Comparison of ENCODE assay signal across 9 cellular contexts in the genomic region with DNA sequence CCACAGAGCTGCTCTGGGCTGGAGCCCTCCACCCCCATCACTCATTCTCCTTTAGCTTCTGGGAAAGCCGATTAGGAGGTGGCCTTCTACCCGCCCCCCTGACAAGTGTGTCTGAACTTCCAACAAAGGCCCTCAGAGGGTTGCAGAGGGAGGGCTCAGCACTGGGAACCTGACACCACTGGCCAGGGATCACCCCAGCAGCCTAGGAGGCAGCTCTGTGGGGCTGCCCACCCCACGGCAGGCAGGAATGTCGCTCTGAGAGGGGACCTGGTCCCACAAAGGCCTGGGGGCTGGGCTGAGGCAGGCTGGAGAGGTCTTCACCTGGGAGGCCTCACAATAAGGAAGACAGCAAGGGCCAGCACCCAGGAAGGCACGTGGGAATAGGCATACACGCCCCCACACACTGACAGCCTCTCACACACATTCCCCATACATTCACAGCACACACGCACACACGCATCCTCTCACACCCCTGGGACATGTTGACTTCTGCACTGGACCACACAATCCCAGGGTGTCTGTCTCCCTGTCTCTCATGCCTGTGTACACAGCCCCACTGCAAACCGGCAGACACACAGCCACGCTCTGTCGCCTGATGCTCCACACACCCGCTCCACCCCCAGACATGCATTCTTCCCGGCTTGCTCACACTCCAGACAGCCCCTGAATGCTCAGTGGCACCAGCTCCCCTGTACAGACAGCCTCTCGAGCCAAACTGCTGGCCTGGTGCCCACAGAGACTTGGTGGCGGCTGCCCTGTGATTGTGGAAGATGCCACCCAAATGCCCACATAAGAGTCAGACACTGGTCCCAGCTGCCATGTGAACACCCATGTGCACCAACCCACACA. TPM values are rescaled to one million over a fixed set of nuclear protein-coding genes. Genes with fewer than 3 reads are reported as not detected.
A peak's percentile ranks its signal among the peaks of the same experiment; 100 is the strongest.
DNase-seq lines count a peak whose midpoint lies in the region; ATAC-seq and TF ChIP-seq lines count a peak whose summit lies in the region.
"Had no signal": no experiment of that assay in that cellular context is flagged by ENCODE, and none has a peak within 500 bp of the region (broad histone marks: within the 10 kb centered on the region; RNA-seq: fewer than 3 reads in every experiment).

No MANE protein-coding gene starts in this region.

- H3F3A ChIP-seq in GM23338 (replicated peaks; ENCODE audit: low read depth): 0 out of 2 replicates have a peak, but pooled peaks cover 5% of the 10 kb centered on the region

- ATAC-seq in GM23338: peak; percentile 62
- ATAC-seq: effector memory CD8-positive, alpha-beta T cell had no signal

- no peaks in the 10 kb centered on the region for H3K36me3 Mint-ChIP-seq in GM23338 (ENCODE audit: low read depth)

- TF ChIP-seq CTCF in GM23338 (conservative IDR thresholded peaks at IDR 0.05; ENCODE audit: low read depth in 2 of 2) (no peak), retinal pigment epithelial cell (conservative IDR thresholded peaks at IDR 0.05; ENCODE audit: low read depth, low read length) (no peak)

- peak overlapping the region; percentile 64 for H3K4me2 ChIP-seq in GM23338

- DNase-seq in GM23338 (ENCODE audit: low spot score) (peak; percentile 64), NCI-H446 (lab: John Stamatoyannopoulos, UW) (peak; percentile 37 to 72), epithelial cell of prostate (ENCODE audit: low read depth, low spot score) (no peak), retinal pigment epithelial cell (ENCODE audit: low read depth) (peak; percentile 91), SIG-M5 treated with dmso at 0.1 percent for 504 hours (lab: John Stamatoyannopoulos, UW; ENCODE audit: unreplicated experiment) (no peak), amygdala (lab: John Stamatoyannopoulos, UW) (no peak), NCI-H2081 treated with DMSO at 0.1 percent for 48 hours (lab: John Stamatoyannopoulos, UW) (no peak)
- DNase-seq: effector memory CD8-positive, alpha-beta T cell had no signal

- H3K9me2 ChIP-seq in GM23338 (ENCODE audit: insufficient read depth): no peaks in the 10 kb centered on the region

- 0 out of 2 replicates have a peak overlapping the region, but pooled peaks have one; percentile 20 for H3K27ac Mint-ChIP-seq in GM23338

- H3K79me2 ChIP-seq in GM23338 (replicated peaks; ENCODE audit: insufficient read depth): no peaks in the 10 kb centered on the region

- H3K4me1 Mint-ChIP-seq in GM23338: peaks cover 64% of the 10 kb centered on the region

- H3K27ac ChIP-seq in GM23338 (ENCODE audit: low read depth) (no peak overlapping the region), epithelial cell of prostate (peak overlapping the region; percentile 65)

- peaks cover 3% of the 10 kb centered on the region; the same call in 1 of the 3 replicates for H3K9me3 Mint-ChIP-seq in GM23338
- H3K9me3 Mint-ChIP-seq: effector memory CD8-positive, alpha-beta T cell had no signal

- peaks cover 52% of the 10 kb centered on the region for H3K4me1 ChIP-seq in GM23338 (ENCODE audit: insufficient read depth)

- H3K27me3 Mint-ChIP-seq in GM23338 (ENCODE audit: insufficient read depth, low read depth, poor library complexity): peaks cover 60% of the 10 kb centered on the region

- H3K36me3 ChIP-seq in GM23338 (ENCODE audit: insufficient read depth): no peaks in the 10 kb centered on the region

- peaks cover 85% of the 10 kb centered on the region for H3K27me3 ChIP-seq in GM23338 (ENCODE audit: insufficient read depth)

- peak overlapping the region; percentile 56; the same call in 1 of the 2 replicates for H2AFZ ChIP-seq in GM23338

- no peaks in the 10 kb centered on the region for H4K20me1 ChIP-seq in GM23338 (replicated peaks; ENCODE audit: insufficient read depth)

- H3K4me3 Mint-ChIP-seq in GM23338: no peak overlapping the region
- H3K4me3 Mint-ChIP-seq: effector memory CD8-positive, alpha-beta T cell had no signal

- H3K4me3 ChIP-seq in GM23338 (no peak overlapping the region), retinal pigment epithelial cell (ENCODE audit: low read length) (peak overlapping the region; percentile 21)

TF ChIP-seq in GM23338, 12 proteins besides CTCF, POLR2A, EP300 and RAD21 (continues in another document):
- TF ChIP-seq, protein P1, sequence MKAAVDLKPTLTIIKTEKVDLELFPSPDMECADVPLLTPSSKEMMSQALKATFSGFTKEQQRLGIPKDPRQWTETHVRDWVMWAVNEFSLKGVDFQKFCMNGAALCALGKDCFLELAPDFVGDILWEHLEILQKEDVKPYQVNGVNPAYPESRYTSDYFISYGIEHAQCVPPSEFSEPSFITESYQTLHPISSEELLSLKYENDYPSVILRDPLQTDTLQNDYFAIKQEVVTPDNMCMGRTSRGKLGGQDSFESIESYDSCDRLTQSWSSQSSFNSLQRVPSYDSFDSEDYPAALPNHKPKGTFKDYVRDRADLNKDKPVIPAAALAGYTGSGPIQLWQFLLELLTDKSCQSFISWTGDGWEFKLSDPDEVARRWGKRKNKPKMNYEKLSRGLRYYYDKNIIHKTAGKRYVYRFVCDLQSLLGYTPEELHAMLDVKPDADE (IDR thresholded peaks at IDR 0.05): no peak
- TF ChIP-seq ZNF331 (CRISPR knock-in tag; IDR thresholded peaks at IDR 0.05; ENCODE audit: low read depth): no peak
- no peak for TF ChIP-seq POLR2AphosphoS5 (IDR thresholded peaks at IDR 0.05; ENCODE audit: low read depth)
- TF ChIP-seq EZH2phosphoT487 (IDR thresholded peaks at IDR 0.05; ENCODE audit: unreplicated experiment): no peak
- no peak for TF ChIP-seq ZNF114 (CRISPR knock-in tag; IDR thresholded peaks at IDR 0.05)
- no peak for TF ChIP-seq CREB1 (CRISPR knock-in tag; IDR thresholded peaks at IDR 0.05; ENCODE audit: low read depth)
- no peak for TF ChIP-seq JUNB (IDR thresholded peaks at IDR 0.05; ENCODE audit: unreplicated experiment)
- TF ChIP-seq EZH2 (IDR thresholded peaks at IDR 0.05; ENCODE audit: low read depth, unreplicated experiment): no peak
- no peak for TF ChIP-seq ZNF462 (CRISPR knock-in tag; IDR thresholded peaks at IDR 0.05)

RNA-seq across cellular contexts. Expression of gene DMBX1, which starts 30.7 kb away (rescaled TPM):
- not detected in 2 replicates for total RNA-seq in GM23338 (2014; rRNA removed; shearing (Covaris generic))
- polyA plus RNA-seq in GM23338 (2016; fragmentation: Nextera tagmentation; extraction: Ambion mirVana): 0.11 TPM in 1 of 2 replicates, not detected in the other
- total RNA-seq: activated CD8-positive, alpha-beta memory T cell treated with anti-CD3 and anti-CD28 coated beads for 36 hours had no signal

RNA-seq across cellular contexts. Expression of gene KNCN, which starts 31.2 kb away (rescaled TPM):
- total RNA-seq in GM23338 (2014; rRNA removed; shearing (Covaris generic)): not detected in 2 replicates
- polyA plus RNA-seq in GM23338 (2016; fragmentation: Nextera tagmentation; extraction: Ambion mirVana): not detected in 2 replicates
- total RNA-seq: activated CD8-positive, alpha-beta memory T cell treated with anti-CD3 and anti-CD28 coated beads for 36 hours had no signal

Comparison
In these comparisons a context has a peak if more than half of its experiments do, and no peak if none do; other contexts are left out.
1. DNase-seq: peak in GM23338 (single experiment), NCI-H446 (2 of 2) and retinal pigment epithelial cell (single experiment); none in epithelial cell of prostate (single experiment), SIG-M5 treated with dmso at 0.1 percent for 504 hours (single experiment), amygdala (0 of 56) and NCI-H2081 treated with DMSO at 0.1 percent for 48 hours (single experiment).